Comparison of ENCODE assay signal across 8 cellular contexts in the genomic region with DNA sequence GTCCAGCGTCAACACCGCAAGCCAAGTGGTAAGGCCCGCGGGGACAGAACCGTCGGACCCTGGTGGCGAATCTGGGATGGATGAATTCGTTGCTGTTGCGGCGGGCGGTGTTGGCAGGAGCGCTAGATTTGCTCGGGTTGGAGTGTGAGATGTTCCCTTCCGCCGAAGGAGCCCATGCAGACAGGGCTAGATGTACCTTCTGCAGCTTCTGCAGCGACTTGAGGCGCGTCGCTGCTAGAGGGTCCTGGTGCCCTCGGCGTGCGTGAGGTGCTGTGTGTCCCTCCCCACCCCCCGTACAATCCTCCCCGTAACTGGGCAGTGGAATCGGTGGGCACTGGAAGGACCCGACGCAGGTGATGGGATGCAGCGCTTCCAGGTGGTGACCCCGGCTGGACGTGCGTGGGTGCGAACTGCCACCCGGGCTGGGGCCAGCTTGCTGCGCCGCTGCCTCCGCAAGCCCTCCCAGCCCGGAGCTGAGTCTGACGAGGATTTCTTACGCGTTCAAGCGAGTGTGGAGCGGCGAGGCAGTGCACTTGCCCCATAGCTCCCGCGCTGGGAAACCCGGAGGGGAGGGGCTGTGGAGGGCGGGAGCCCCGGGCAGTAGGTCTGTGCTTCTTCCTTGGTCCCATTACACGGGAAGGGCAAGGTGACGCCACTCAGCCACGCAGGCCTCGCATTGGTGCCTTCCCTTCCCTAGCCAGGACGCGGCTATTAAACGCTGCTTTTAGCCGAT. TPM values are rescaled to one million over a fixed set of nuclear protein-coding genes. Genes with fewer than 3 reads are reported as not detected.
A peak's percentile ranks its signal among the peaks of the same experiment; 100 is the strongest.
DNase-seq lines count a peak whose midpoint lies in the region; ATAC-seq lines count a peak whose summit lies in the region.

No MANE protein-coding gene starts in this region.

- peak overlapping the region; percentile 59 for H3K4me3 ChIP-seq in endocrine pancreas (ENCODE audit: control insufficient read depth, insufficient read depth, low read length)
- H3K4me3 ChIP-seq in muscle layer of duodenum (ENCODE audit: low read depth in 1 of 2, low read length in 2 of 2): peak overlapping the region; percentile 57 to 76
- H3K4me3 ChIP-seq in thymus (ENCODE audit: low read length): peak overlapping the region; percentile 21

- H3K9me3 ChIP-seq in endocrine pancreas (ENCODE audit: control insufficient read depth, low read length) (no peaks in the 10 kb centered on the region), muscle layer of duodenum (ENCODE audit: control insufficient read depth in 1 of 2, low read length in 2 of 2) (no peaks in the 10 kb centered on the region), thymus (ENCODE audit: control insufficient read depth) (no peaks in the 10 kb centered on the region)

- H3K36me3 ChIP-seq in endocrine pancreas (ENCODE audit: control insufficient read depth, insufficient read depth, low read length): no peaks in the 10 kb centered on the region
- H3K36me3 ChIP-seq in muscle layer of duodenum (ENCODE audit: control insufficient read depth in 1 of 2, insufficient read depth in 2 of 2, low read length in 2 of 2): no peaks in the 10 kb centered on the region
- no peaks in the 10 kb centered on the region for H3K36me3 ChIP-seq in thymus (ENCODE audit: control insufficient read depth, insufficient read depth)

- H3K27ac ChIP-seq in muscle layer of duodenum (ENCODE audit: low read length) (no peak overlapping the region), thymus (ENCODE audit: low read depth) (no peak overlapping the region)

- intact Hi-C loops in posterior vena cava (cut with DNase I): no loop called here

- peak overlapping the region; percentile 19 for H3K9ac ChIP-seq in endocrine pancreas (ENCODE audit: control insufficient read depth, insufficient read depth, low read length)

- 6% methylated on average over 56 of the region's 56 CpGs for WGBS in thymus

- DNase-seq in ELF-1 (ENCODE audit: low read depth, low spot score) (peak; percentile 79), NCI-H1436 (lab: John Stamatoyannopoulos, UW) (no peak), posterior vena cava (ENCODE audit: low spot score) (no peak)
- DNase-seq in activated CD4-positive, alpha-beta T cell treated with anti-CD3 and anti-CD28 coated beads for 48 hours: peak; percentile 74

- no peaks in the 10 kb centered on the region for H3K4me1 ChIP-seq in endocrine pancreas (ENCODE audit: control insufficient read depth, insufficient read depth, low read length)
- H3K4me1 ChIP-seq in muscle layer of duodenum (ENCODE audit: control insufficient read depth in 1 of 2, insufficient read depth in 2 of 2, low read length in 2 of 2): peaks cover 0 to 12% of the 10 kb centered on the region in 2 donors
- H3K4me1 ChIP-seq in thymus (ENCODE audit: control insufficient read depth, insufficient read depth, low read length): peaks cover 4% of the 10 kb centered on the region

- H3K27me3 ChIP-seq in endocrine pancreas (ENCODE audit: control insufficient read depth, insufficient read depth, low read length) (no peaks in the 10 kb centered on the region), muscle layer of duodenum (ENCODE audit: low read depth, low read length) (peaks cover 18% of the 10 kb centered on the region), thymus (ENCODE audit: control insufficient read depth, insufficient read depth) (peaks cover 13% of the 10 kb centered on the region)

- ATAC-seq in HG02870 (IDR thresholded peaks at IDR 0.05; ENCODE audit: unreplicated experiment): no peak

RNA-seq across cellular contexts. Expression of gene CHRNA1, which starts 34.3 kb away (rescaled TPM):
- polyA plus RNA-seq in thymus: 4.2 TPM
- not detected for total RNA-seq in posterior vena cava

Comparison
In these comparisons a context has a peak if more than half of its experiments do, and no peak if none do; other contexts are left out.
1. DNase-seq: peak in ELF-1 (single experiment) and activated CD4-positive, alpha-beta T cell treated with anti-CD3 and anti-CD28 coated beads for 48 hours (single experiment); none in NCI-H1436 (single experiment) and posterior vena cava (single experiment).
2. Peak in every context shown above with its lines, with median percentiles within 50 percentile points of each other: H3K4me3 ChIP-seq.